9 cellular contexts compared by ENCODE assay signal in the genomic region with DNA sequence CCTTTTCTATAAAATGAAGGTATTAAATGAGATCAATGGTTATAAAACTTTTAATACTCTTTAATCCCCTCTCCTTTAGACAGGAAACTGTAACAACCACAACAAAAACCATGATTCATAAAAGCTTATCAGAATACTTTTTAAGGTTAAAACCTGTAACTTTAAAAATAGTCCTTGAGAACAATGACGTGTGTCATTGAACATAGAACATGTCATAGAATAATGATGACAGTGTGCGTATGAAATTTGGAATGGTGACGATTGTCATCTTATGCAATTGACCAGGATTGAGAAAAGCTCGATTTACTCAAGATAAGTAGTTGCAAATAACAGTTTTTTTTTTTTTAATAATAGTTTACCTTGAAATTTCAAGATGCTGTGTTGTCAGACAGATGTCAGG.
"Had no signal": no experiment of that assay in that cellular context is flagged by ENCODE, and none has a peak within 500 bp of the region (broad histone marks: within the 10 kb centered on the region; RNA-seq: fewer than 3 reads in every experiment).

No MANE protein-coding gene starts in this region.

- H3K27ac ChIP-seq: lower lobe of right lung, skin epidermis, stomach, suprapubic skin, tibial nerve had no signal

- H3K36me3 ChIP-seq: pancreas, stomach, suprapubic skin, tibial nerve had no signal

- DNase-seq: cortex of kidney, foreskin melanocyte, T1000 had no signal

- FAIRE-seq: pancreas had no signal

- H3K4me1 ChIP-seq: suprapubic skin had no signal

- H3K9me3 ChIP-seq: lower lobe of right lung, pancreas, stomach, suprapubic skin, tibial nerve had no signal

- H3K27me3 ChIP-seq: stomach, suprapubic skin, tibial nerve had no signal

- H3K4me3 ChIP-seq: lower lobe of right lung, pancreas, skin epidermis, stomach, suprapubic skin, tibial nerve had no signal
